ENCODE assay signal across 1 cellular context in the genomic region with DNA sequence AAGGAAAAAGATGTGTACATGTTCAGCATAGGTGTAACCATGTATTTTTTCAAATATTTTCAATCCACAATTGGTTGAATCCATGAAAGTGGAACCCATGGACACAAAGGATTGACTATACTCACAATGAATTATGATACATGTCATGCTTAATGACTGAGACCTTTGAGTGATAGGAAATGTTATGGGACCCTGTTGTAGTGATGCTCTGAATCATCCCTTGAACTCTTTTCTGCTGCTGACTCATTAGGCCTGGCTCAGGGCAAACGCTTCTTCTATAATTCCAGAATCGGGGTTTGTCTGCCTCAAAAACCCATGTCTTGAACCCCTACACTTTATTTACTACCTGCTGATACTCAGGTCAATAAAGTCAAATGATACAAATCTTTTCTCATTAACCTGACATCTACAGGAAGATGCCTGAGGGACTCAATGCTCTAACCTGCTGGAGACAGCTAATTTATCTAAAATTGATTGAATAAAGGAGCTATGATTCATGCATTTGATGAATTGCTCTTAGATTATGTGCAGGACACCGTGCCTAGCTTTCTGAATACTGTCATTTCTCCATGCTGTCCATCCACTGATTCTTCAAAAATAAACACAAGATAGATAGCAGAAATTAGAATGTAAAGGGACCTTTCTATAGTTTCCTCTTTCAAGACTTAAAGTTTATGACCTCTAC.
TF ChIP-seq lines count a peak whose summit lies in the region.

No MANE protein-coding gene starts in this region.

TF ChIP-seq in IMR-90, 13 proteins besides CTCF, POLR2A, EP300 and RAD21 (continued from another document):
- TF ChIP-seq, protein P1, sequence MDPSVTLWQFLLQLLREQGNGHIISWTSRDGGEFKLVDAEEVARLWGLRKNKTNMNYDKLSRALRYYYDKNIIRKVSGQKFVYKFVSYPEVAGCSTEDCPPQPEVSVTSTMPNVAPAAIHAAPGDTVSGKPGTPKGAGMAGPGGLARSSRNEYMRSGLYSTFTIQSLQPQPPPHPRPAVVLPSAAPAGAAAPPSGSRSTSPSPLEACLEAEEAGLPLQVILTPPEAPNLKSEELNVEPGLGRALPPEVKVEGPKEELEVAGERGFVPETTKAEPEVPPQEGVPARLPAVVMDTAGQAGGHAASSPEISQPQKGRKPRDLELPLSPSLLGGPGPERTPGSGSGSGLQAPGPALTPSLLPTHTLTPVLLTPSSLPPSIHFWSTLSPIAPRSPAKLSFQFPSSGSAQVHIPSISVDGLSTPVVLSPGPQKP (IDR thresholded peaks at IDR 0.05; ENCODE audit: borderline replicate concordance, low read depth, low read length): no peak
- TF ChIP-seq RFX5 (IDR thresholded peaks at IDR 0.05; ENCODE audit: low read depth, low read length): no peak
